ENCODE assay signal across 24 cellular contexts in the genomic region with DNA sequence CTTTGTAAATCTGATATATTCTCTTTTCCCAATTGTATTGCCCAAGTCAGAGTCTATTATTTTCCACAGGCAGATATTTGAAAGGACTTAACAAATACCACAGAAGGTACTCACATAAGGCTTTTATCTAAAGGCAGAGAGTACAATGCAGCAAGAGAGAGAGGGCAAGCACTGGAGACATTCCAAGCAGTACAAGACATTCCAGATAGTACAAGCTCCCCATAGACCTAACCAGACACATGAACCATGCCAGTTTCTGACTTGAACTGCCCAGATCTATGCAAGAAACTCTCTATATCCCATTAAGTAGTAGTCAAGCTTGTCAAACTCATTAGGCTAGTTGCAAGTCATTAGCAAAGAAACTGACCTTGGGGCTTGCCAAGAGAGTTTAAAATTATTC. TPM values are rescaled to one million over a fixed set of nuclear protein-coding genes. Genes with fewer than 3 reads are reported as not detected.
"Had no signal": no experiment of that assay in that cellular context is flagged by ENCODE, and none has a peak within 500 bp of the region (broad histone marks: within the 10 kb centered on the region; RNA-seq: fewer than 3 reads in every experiment).

No MANE protein-coding gene starts in this region.

- DNase-seq: activated CD4-positive, alpha-beta T cell treated with anti-CD3 and anti-CD28 coated beads for 48 hours; activated CD4-positive, alpha-beta T cell treated with anti-CD3 and anti-CD28 coated beads, Interleukin-2, amount 50 U/mL, for 4 hours; activated CD4-positive, CD25-positive, alpha-beta regulatory T cell treated with anti-CD3 and anti-CD28 coated beads, Interleukin-2, amount 50 U/mL, for 72 hours; activated CD8-positive, alpha-beta memory T cell treated with anti-CD3 and anti-CD28 coated beads, Interleukin-2, amount 50 U/mL, for 48 hours; activated CD8-positive, alpha-beta T cell treated with anti-CD3 and anti-CD28 coated beads, Interleukin-2, amount 10 ng/mL, durations not matched to agents 7 days and 5 days; activated effector memory CD4-positive, alpha-beta T cell treated with anti-CD3 and anti-CD28 coated beads, Interleukin-2, amount 50 U/mL, for 16 hours; activated naive CD4-positive, alpha-beta T cell treated with anti-CD3 and anti-CD28 coated beads for 36 hours; activated T-cell treated with anti-CD3 and anti-CD28 coated beads, Interleukin-2, amount 50 U/mL, for 4 hours; amygdala; central memory CD4-positive, alpha-beta T cell; Karpas-422; NCI-H1105 treated with DMSO at 0.1 percent for 48 hours; NCI-H1436 treated with DMSO at 0.1 percent for 48 hours; NCI-H187; NCI-H2081; NCI-H446; NCI-H524; PC-3; SHP77 treated with DMSO at 0.1 percent for 48 hours; T-helper 9 cell had no signal

- H3K4me3 ChIP-seq: K562 had no signal

- ATAC-seq: activated CD8-positive, alpha-beta T cell treated with anti-CD3 and anti-CD28 coated beads, Interleukin-2, amount 10 ng/mL, durations not matched to agents 7 days and 5 days; activated T-cell treated with anti-CD3 and anti-CD28 coated beads, Interleukin-2, amount 50 U/mL, for 4 hours; K562; PC-3; WTC11 had no signal

RNA-seq across cellular contexts. Expression of gene MS4A6E, which starts 11.2 kb away (rescaled TPM):
- total RNA-seq: activated CD8-positive, alpha-beta T cell treated with anti-CD3 and anti-CD28 coated beads, Interleukin-2, amount 10 ng/mL, durations not matched to agents 7 days and 5 days; activated naive CD4-positive, alpha-beta T cell treated with anti-CD3 and anti-CD28 coated beads for 36 hours; activated T-cell treated with anti-CD3 and anti-CD28 coated beads, Interleukin-2, amount 50 U/mL, for 4 hours; astrocyte; K562; PC-3; SK-MEL-5; WTC11 had no signal

RNA-seq across cellular contexts. Expression of gene MS4A4A, which starts 35.4 kb away (rescaled TPM):
- total RNA-seq: activated CD8-positive, alpha-beta T cell treated with anti-CD3 and anti-CD28 coated beads, Interleukin-2, amount 10 ng/mL, durations not matched to agents 7 days and 5 days; activated naive CD4-positive, alpha-beta T cell treated with anti-CD3 and anti-CD28 coated beads for 36 hours; activated T-cell treated with anti-CD3 and anti-CD28 coated beads, Interleukin-2, amount 50 U/mL, for 4 hours; PC-3; SK-MEL-5; WTC11 had no signal
